ENCODE assay signal across 5 cellular contexts in the genomic region with DNA sequence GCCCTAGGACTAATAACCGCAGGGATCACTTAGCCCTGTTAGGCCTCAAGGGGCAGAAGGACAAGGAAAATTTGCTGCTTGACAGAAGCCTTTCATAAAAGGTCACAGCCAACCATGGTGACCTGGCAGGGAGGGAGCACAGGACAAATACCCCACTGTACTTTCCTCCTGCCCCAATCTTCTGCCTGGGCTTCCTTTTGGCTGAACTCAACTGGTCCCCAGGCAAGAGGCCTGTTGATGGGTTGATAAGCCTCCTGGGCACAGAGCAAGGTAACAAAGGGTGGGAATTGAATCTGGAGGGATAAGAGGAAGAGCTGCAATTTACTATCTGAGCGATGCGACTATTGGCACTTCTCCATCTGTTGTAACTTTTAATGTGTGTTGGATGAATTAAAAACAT.
"Had no signal": no experiment of that assay in that cellular context is flagged by ENCODE, and none has a peak within 500 bp of the region (broad histone marks: within the 10 kb centered on the region; RNA-seq: fewer than 3 reads in every experiment).

No MANE protein-coding gene starts in this region.

- H3K4me3 ChIP-seq: GM23338, K562 had no signal

- H3K9me3 Mint-ChIP-seq: GM23338, H9 had no signal

- H3K4me3 Mint-ChIP-seq: GM23338, H9 had no signal

- H3K4me1 Mint-ChIP-seq: H9 had no signal

- H3K27ac Mint-ChIP-seq: GM23338, H9 had no signal

- DNase-seq: H9, HCEC 1CT, IMR-90 had no signal

- H3K4me2 ChIP-seq: GM23338 had no signal

- ATAC-seq: GM23338, K562 had no signal
